In the genomic region with DNA sequence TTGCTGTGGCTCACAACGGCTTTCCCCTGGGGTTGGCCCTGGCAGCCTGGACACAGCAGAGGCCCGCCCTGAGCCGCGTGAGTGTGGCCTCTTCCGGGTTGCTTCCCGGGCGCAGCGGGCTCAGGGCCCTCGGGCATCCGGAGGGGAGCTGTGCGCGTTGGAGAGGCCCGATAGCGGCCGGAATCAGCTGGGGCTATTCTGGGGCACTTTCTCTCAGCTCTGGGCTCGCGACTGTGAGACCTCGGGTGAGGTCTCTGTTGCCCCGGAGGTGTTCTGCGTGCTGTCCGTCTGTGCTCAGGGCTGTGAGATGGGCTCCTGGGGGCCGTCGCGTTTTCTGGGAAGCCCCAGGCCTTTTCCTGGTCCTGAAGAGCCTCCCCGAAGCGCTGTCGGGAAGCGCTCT, we compare ENCODE assay signal across 20 cellular contexts. TPM values are rescaled to one million over a fixed set of nuclear protein-coding genes. Genes with fewer than 3 reads are reported as not detected.
"Had no signal": no experiment of that assay in that cellular context is flagged by ENCODE, and none has a peak within 500 bp of the region (broad histone marks: within the 10 kb centered on the region; RNA-seq: fewer than 3 reads in every experiment).

No MANE protein-coding gene starts in this region.

RNA-seq across cellular contexts. Expression of gene ELOA2, which starts 0.8 kb away (rescaled TPM):
- total RNA-seq: activated naive CD4-positive, alpha-beta T cell treated with anti-CD3 and anti-CD28 coated beads for 36 hours; activated naive CD4-positive, alpha-beta T cell treated with anti-CD3 and anti-CD28 coated beads, Interleukin-2, amount 50 U/mL, for 72 hours; activated naive CD8-positive, alpha-beta T cell treated with anti-CD3 and anti-CD28 coated beads for 36 hours; activated naive CD8-positive, alpha-beta T cell treated with anti-CD3 and anti-CD28 coated beads, Interleukin-2, amount 10 ng/mL, durations not matched to agents 7 days and 5 days; activated T-cell treated with anti-CD3 and anti-CD28 coated beads, Interleukin-2, amount 50 U/mL, for 4 hours; activated T-cell treated with anti-CD3 and anti-CD28 coated beads, Interleukin-2, amount 50 U/mL, for 72 hours; activated T-helper 1 cell treated with anti-CD3 and anti-CD28 coated beads, Interleukin-12 subunit alpha, Interleukin-12 subunit beta, Interleukin-2, Interleukin-4 antibody, amounts not matched to agents 30 ng/mL and 10 ng/mL and 1 ng/mL, durations not matched to agents 14 hours and 24 hours and 36 hours; activated T-helper 17 cell treated with anti-CD3 and anti-CD28 coated beads, Interleukin-2, amount 50 U/mL, for 72 hours; activated T-helper 2 cell treated with anti-CD3 and anti-CD28 coated beads, Interferon-gamma antibody, Interleukin-2, Interleukin-4, amounts not matched to agents 10 μg/mL and 5 μg/mL and 100 μg/mL, durations not matched to agents 14 hours and 24 hours and 36 hours; adrenal gland; aorta; ascending aorta; astrocyte; body of pancreas; breast epithelium; bronchial epithelial cell; cardiac muscle cell; cardiac septum; cerebellum; chondrocyte had no signal
